1 cellular context compared by ENCODE assay signal in the genomic region with DNA sequence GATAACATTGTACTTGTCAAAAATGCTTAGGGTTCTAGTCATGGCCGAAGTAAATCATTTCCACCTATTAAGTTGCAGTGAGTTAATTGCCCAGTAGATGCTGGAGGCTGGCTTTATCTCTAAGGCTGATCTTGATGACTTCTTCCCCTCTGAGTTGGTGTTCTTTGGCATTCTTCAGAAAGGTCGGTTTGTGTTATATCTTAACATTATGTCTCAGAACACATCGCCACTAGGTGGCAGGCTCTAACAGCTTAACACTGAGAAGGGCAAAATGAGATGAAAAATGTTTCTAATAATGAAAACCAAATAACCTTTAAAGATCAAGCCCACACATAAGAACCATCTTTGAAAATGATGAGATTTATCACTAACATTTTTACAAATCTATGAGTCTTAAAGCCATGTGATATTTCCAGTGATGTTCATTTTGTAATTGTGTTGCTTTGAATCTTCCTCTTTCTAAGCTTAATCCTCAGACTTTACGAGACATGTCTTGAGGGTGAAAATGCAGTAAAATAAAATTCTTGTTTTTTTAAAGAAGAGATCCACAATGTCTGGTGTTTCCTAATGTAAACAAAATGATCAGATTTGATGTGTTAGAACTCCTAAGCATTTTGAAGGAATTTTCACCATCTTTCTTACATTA.
TF ChIP-seq lines count a peak whose summit lies in the region.

No MANE protein-coding gene starts in this region.

TF ChIP-seq in K562, 482 proteins besides CTCF, POLR2A, EP300 and RAD21:
- no peak for TF ChIP-seq EHMT2 (IDR thresholded peaks at IDR 0.05)
- TF ChIP-seq SMC3 (conservative IDR thresholded peaks at IDR 0.05; ENCODE audit: insufficient read depth, low read depth, low read length): 0 out of 2 replicates have a peak, but pooled peaks have one; percentile 13
TF ChIP-seq in K562: peak in this region for 1.
